ENCODE assay signal across 11 cellular contexts in the genomic region with DNA sequence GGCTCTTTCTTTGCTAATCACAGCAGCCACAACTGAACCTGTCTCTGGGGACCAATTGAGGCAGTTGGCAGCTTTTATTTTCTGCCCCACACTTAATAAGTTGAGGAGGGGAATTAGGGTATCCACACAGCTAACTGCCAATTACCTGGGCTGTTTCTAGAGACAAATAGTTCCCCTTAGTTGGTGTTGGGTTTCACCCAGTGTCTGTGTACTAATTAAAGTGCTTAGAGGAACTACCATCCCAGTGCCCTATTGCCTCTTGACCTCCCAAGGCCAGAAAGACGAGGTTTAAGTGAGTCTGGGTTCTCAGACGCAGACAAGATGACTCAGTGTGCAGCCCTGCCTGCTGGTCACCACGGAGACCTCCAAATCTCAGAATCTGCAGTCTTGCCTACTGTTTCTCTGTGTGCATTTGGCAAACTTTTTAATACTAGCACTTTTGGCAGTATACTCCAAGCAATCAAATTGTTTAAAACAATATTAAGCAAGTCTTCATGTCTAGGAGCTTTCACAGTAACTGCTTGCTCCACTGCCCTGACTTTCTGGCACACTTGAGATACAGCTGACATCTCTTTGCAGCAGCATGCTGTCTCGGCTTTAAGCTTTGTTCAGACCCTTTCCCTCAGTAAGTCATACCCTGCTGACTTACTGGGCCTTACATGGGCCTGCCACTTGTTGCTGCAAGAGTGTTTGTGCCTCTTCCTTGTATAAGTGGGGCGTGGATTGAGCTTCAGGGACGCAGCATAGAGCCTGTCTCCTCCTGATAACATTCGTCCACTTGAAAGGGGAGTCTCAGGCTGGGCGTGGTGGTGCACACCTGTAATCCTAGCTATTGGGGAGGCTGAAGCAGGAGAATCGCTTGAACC. TPM values are rescaled to one million over a fixed set of nuclear protein-coding genes. Genes with fewer than 3 reads are reported as not detected.
A peak's percentile ranks its signal among the peaks of the same experiment; 100 is the strongest.
DNase-seq lines count a peak whose midpoint lies in the region; ATAC-seq and TF ChIP-seq lines count a peak whose summit lies in the region.
"Had no signal": no experiment of that assay in that cellular context is flagged by ENCODE, and none has a peak within 500 bp of the region (broad histone marks: within the 10 kb centered on the region; RNA-seq: fewer than 3 reads in every experiment).

No MANE protein-coding gene starts in this region.

- ATAC-seq in WTC11 (no peak), heart right ventricle (peak in 6 of 8 donors; percentile 17 to 65 (median 26)), GM18870 (IDR thresholded peaks at IDR 0.05; ENCODE audit: unreplicated experiment) (no peak), HG03095 (IDR thresholded peaks at IDR 0.05; ENCODE audit: unreplicated experiment) (no peak)
- ATAC-seq: Panc1 had no signal

- peaks cover 41% of the 10 kb centered on the region for H3K4me1 Mint-ChIP-seq in WTC11

- peaks cover 0 to 3% (median 0%) of the 10 kb centered on the region in 9 donors for H3K36me3 ChIP-seq in heart right ventricle

- H3K4me3 Mint-ChIP-seq in WTC11, result no peak overlapping the region
- H3K4me3 Mint-ChIP-seq: activated naive CD4-positive, alpha-beta T cell treated with anti-CD3 and anti-CD28 coated beads for 36 hours; naive B cell had no signal

- TF ChIP-seq CTCF in WTC11 (IDR thresholded peaks at IDR 0.05), result no peak
- TF ChIP-seq CTCF in heart right ventricle (IDR thresholded peaks at IDR 0.05), result no peak

- peak overlapping the region in 8 of 10 donors; percentile 18 to 73 (median 43) for H3K27ac ChIP-seq in heart right ventricle
- H3K27ac ChIP-seq in skin epidermis, result peak overlapping the region in 17 of 21 experiments; percentile 0 to 83 (median 57)

- POLR2A ChIA-PET in WTC11 (lab: Charles Lee), result no interaction called here

- no peaks in the 10 kb centered on the region for H3K9me3 ChIP-seq in heart right ventricle

- peaks cover 26 to 95% (median 84%) of the 10 kb centered on the region in 9 donors for H3K4me1 ChIP-seq in heart right ventricle

- CTCF ChIA-PET in WTC11 (lab: Charles Lee), result interaction anchor here (0.5 to 2.4 kb wide), 4 partner anchors 39 to 268 kb away, joined by 3 to 7 read pairs (median 4); no protein-coding TSS in a partner anchor

- no peaks in the 10 kb centered on the region for H3K9me3 Mint-ChIP-seq in WTC11
- H3K9me3 Mint-ChIP-seq: activated naive CD4-positive, alpha-beta T cell treated with anti-CD3 and anti-CD28 coated beads for 36 hours; naive B cell had no signal

- H3K27me3 Mint-ChIP-seq in WTC11 (ENCODE audit: low read depth), result no peaks in the 10 kb centered on the region
- H3K27me3 Mint-ChIP-seq: naive B cell had no signal

- H3K36me3 Mint-ChIP-seq in WTC11, result no peaks in the 10 kb centered on the region

- H3K27me3 ChIP-seq in heart right ventricle, result no peaks in the 10 kb centered on the region

- WGBS in heart right ventricle, 2 donors, result 69 to 73% methylated on average over 9 of the region's 9 CpGs

- DNase-seq in GM04503 (ENCODE audit: low read depth) (peak; percentile 83), WTC11 (ENCODE audit: low spot score) (no peak), heart right ventricle (no peak), T-helper 9 cell (no peak)
- no peak for DNase-seq in activated effector memory CD4-positive, alpha-beta T cell treated with Interleukin-2 at 50 U/mL for 16 hours
- DNase-seq: activated naive CD4-positive, alpha-beta T cell treated with anti-CD3 and anti-CD28 coated beads for 36 hours; naive B cell had no signal

- intact Hi-C loops in heart right ventricle (cut with DNase I), result no loop called here

- H3K27ac Mint-ChIP-seq in WTC11, result peak overlapping the region; percentile 19; the same call in 1 of the 2 replicates
- H3K27ac Mint-ChIP-seq: activated naive CD4-positive, alpha-beta T cell treated with anti-CD3 and anti-CD28 coated beads for 36 hours had no signal

- no peak overlapping the region for H3K4me3 ChIP-seq in heart right ventricle
- no peak overlapping the region for H3K4me3 ChIP-seq in skin epidermis

TF ChIP-seq in WTC11, 78 proteins besides CTCF, POLR2A, EP300 and RAD21:
- TF ChIP-seq, protein P1, sequence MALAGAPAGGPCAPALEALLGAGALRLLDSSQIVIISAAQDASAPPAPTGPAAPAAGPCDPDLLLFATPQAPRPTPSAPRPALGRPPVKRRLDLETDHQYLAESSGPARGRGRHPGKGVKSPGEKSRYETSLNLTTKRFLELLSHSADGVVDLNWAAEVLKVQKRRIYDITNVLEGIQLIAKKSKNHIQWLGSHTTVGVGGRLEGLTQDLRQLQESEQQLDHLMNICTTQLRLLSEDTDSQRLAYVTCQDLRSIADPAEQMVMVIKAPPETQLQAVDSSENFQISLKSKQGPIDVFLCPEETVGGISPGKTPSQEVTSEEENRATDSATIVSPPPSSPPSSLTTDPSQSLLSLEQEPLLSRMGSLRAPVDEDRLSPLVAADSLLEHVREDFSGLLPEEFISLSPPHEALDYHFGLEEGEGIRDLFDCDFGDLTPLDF (CRISPR knock-in tag; IDR thresholded peaks at IDR 0.05), result no peak
- TF ChIP-seq RORB (CRISPR knock-in tag; IDR thresholded peaks at IDR 0.05) (no peak), KAT7 (CRISPR knock-in tag; IDR thresholded peaks at IDR 0.05; ENCODE audit: borderline replicate concordance) (no peak)
TF ChIP-seq in WTC11: peak in this region for 0.

RNA-seq across cellular contexts. Expression of a gene that starts 31.9 kb away (rescaled TPM):
- total RNA-seq in WTC11 (2021) (35.8 to 37.2 TPM (median 35.9 TPM) in 3 replicates), heart right ventricle (10 to 100 TPM; 10.7 to 17.2 (median 13.9) TPM)
- polyA plus RNA-seq in heart right ventricle, result 1 to 10 TPM; 5.4 to 5.6 TPM

Comparison
In these comparisons a context has a peak if more than half of its experiments do, and no peak if none do; other contexts are left out.
1. ATAC-seq: peak in heart right ventricle (6 of 8); none in WTC11 (single experiment), GM18870 (single experiment) and HG03095 (single experiment).